1 cellular context compared by ENCODE assay signal in the genomic region with DNA sequence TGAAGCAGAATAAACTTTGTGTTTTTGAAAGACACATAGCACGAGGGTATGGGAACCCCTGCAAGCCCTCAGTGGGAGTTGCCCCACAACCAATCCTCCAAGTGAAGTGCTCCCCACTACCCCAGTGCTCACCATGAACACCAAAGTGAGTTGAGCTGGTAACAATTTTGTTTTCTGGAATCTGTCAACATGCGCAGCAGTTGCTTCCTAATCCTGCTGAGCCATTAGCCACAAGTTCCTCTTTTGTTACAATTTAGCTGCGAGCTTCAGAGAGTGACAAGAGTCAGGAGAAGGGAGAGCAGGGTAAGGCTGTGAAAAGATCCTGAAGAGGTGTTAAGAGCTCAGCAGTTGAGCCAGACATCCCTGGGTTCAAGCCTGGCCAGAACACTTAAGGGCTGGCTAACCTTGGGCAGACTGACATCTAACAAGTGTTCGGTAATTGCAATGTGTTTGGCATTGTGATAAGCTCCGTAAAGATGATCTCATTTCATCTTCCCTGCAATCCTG.
TF ChIP-seq lines count a peak whose summit lies in the region.

No MANE protein-coding gene starts in this region.

TF ChIP-seq in HepG2, 621 proteins besides CTCF, POLR2A, EP300 and RAD21 (continued from another document):
- TF ChIP-seq, protein P1, sequence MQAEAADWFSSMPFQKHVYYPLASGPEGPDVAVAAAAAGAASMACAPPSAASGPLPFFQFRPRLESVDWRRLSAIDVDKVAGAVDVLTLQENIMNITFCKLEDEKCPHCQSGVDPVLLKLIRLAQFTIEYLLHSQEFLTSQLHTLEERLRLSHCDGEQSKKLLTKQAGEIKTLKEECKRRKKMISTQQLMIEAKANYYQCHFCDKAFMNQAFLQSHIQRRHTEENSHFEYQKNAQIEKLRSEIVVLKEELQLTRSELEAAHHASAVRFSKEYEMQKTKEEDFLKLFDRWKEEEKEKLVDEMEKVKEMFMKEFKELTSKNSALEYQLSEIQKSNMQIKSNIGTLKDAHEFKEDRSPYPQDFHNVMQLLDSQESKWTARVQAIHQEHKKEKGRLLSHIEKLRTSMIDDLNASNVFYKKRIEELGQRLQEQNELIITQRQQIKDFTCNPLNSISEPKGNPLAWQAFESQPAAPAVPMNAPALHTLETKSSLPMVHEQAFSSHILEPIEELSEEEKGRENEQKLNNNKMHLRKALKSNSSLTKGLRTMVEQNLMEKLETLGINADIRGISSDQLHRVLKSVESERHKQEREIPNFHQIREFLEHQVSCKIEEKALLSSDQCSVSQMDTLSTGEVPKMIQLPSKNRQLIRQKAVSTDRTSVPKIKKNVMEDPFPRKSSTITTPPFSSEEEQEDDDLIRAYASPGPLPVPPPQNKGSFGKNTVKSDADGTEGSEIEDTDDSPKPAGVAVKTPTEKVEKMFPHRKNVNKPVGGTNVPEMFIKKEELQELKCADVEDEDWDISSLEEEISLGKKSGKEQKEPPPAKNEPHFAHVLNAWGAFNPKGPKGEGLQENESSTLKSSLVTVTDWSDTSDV (CRISPR knock-in tag; IDR thresholded peaks at IDR 0.05) = no peak
- TF ChIP-seq THYN1 (CRISPR knock-in tag; IDR thresholded peaks at IDR 0.05; ENCODE audit: borderline replicate concordance, low read depth) (no peak), KDM6A (CRISPR knock-in tag; IDR thresholded peaks at IDR 0.05; ENCODE audit: low read depth) (no peak), ZNF713 (CRISPR knock-in tag; IDR thresholded peaks at IDR 0.05) (no peak), SMC3 (IDR thresholded peaks at IDR 0.05; ENCODE audit: low read length) (no peak), ZNF737 (CRISPR knock-in tag; IDR thresholded peaks at IDR 0.05; ENCODE audit: borderline replicate concordance) (no peak), TARDBP (CRISPR knock-in tag; IDR thresholded peaks at IDR 0.05) (no peak)
- TF ChIP-seq, protein P2, sequence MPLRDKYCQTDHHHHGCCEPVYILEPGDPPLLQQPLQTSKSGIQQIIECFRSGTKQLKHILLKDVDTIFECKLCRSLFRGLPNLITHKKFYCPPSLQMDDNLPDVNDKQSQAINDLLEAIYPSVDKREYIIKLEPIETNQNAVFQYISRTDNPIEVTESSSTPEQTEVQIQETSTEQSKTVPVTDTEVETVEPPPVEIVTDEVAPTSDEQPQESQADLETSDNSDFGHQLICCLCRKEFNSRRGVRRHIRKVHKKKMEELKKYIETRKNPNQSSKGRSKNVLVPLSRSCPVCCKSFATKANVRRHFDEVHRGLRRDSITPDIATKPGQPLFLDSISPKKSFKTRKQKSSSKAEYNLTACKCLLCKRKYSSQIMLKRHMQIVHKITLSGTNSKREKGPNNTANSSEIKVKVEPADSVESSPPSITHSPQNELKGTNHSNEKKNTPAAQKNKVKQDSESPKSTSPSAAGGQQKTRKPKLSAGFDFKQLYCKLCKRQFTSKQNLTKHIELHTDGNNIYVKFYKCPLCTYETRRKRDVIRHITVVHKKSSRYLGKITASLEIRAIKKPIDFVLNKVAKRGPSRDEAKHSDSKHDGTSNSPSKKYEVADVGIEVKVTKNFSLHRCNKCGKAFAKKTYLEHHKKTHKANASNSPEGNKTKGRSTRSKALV (CRISPR knock-in tag; IDR thresholded peaks at IDR 0.05) = no peak
- TF ChIP-seq, protein P3, sequence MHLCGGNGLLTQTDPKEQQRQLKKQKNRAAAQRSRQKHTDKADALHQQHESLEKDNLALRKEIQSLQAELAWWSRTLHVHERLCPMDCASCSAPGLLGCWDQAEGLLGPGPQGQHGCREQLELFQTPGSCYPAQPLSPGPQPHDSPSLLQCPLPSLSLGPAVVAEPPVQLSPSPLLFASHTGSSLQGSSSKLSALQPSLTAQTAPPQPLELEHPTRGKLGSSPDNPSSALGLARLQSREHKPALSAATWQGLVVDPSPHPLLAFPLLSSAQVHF (CRISPR knock-in tag; IDR thresholded peaks at IDR 0.05) = no peak
- TF ChIP-seq, protein P4, sequence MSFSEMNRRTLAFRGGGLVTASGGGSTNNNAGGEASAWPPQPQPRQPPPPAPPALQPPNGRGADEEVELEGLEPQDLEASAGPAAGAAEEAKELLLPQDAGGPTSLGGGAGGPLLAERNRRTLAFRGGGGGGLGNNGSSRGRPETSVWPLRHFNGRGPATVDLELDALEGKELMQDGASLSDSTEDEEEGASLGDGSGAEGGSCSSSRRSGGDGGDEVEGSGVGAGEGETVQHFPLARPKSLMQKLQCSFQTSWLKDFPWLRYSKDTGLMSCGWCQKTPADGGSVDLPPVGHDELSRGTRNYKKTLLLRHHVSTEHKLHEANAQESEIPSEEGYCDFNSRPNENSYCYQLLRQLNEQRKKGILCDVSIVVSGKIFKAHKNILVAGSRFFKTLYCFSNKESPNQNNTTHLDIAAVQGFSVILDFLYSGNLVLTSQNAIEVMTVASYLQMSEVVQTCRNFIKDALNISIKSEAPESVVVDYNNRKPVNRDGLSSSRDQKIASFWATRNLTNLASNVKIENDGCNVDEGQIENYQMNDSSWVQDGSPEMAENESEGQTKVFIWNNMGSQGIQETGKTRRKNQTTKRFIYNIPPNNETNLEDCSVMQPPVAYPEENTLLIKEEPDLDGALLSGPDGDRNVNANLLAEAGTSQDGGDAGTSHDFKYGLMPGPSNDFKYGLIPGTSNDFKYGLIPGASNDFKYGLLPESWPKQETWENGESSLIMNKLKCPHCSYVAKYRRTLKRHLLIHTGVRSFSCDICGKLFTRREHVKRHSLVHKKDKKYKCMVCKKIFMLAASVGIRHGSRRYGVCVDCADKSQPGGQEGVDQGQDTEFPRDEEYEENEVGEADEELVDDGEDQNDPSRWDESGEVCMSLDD (CRISPR knock-in tag; IDR thresholded peaks at IDR 0.05; ENCODE audit: borderline replicate concordance) = no peak
- TF ChIP-seq, protein P5, sequence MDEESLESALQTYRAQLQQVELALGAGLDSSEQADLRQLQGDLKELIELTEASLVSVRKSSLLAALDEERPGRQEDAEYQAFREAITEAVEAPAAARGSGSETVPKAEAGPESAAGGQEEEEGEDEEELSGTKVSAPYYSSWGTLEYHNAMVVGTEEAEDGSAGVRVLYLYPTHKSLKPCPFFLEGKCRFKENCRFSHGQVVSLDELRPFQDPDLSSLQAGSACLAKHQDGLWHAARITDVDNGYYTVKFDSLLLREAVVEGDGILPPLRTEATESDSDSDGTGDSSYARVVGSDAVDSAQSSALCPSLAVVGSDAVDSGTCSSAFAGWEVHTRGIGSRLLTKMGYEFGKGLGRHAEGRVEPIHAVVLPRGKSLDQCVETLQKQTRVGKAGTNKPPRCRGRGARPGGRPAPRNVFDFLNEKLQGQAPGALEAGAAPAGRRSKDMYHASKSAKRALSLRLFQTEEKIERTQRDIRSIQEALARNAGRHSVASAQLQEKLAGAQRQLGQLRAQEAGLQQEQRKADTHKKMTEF (CRISPR knock-in tag; IDR thresholded peaks at IDR 0.05) = no peak
